ENCODE assay signal across 8 cellular contexts in the genomic region with DNA sequence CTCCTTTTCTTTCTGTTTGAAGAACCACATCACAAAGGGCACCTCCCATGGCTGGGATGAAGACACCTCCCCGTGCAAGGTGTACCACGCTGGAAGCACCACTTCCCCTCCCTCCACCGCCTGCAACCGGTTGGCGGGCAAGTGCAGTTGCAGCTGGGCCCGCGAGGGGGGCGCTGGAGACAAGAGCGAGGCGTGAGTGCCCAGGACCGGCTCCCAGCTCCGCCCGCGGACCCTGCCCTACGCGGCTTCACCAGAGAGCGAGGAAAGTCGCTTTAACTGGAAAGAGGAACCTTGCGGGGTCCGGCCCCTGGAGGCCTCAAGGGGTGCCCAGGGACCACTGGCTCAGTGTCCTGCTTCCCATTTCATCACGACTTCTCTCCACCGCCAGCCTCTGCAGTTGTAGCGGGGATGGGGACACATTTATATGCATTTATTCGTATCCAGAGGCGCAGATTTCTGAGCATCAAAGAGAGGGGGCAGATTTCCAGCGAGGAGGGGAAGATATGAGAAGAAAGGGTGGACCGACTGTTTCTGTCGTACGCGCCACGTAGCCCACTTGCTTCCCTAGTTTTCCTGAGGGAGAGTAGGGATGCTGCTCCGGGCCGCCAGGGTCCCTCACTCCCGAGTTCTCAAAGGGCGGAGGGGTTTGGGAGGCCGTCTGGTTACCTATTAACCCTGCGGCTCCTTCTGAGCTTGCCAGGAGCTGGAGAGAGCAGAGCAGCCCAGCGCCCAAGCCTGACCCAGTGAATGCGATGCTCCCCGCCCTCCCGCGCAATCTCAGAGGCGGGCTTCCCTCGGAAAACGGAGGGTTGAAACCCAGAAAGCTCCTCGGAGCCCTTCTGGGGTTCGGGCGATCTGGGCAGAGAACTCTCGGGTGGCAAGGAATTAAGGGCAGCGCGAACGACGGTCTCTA. TPM values are rescaled to one million over a fixed set of nuclear protein-coding genes. Genes with fewer than 3 reads are reported as not detected.
DNase-seq lines count a peak whose midpoint lies in the region; ATAC-seq and TF ChIP-seq lines count a peak whose summit lies in the region.

No MANE protein-coding gene starts in this region.

- no peak overlapping the region for H3K4me2 ChIP-seq in DND-41 (ENCODE audit: insufficient read depth, low read length)

- H3K36me3 ChIP-seq in DND-41 (ENCODE audit: insufficient read depth, low read length) (no peaks in the 10 kb centered on the region), left ventricle myocardium inferior (peaks cover 12% of the 10 kb centered on the region), psoas muscle (ENCODE audit: insufficient read depth in 1 of 2, low read depth in 1 of 2) (peaks cover 0 to under 1% of the 10 kb centered on the region in 2 donors)

- no peak overlapping the region for H2AFZ ChIP-seq in DND-41 (ENCODE audit: low read depth, low read length)

- DNase-seq in DND-41 (no peak), HuH-7.5 (ENCODE audit: low spot score) (peak; percentile 93), T follicular helper cell (ENCODE audit: low read depth) (peak; percentile 50), left ventricle myocardium inferior (peak; percentile 78), psoas muscle (peak; percentile 74 to 78), H4 (ENCODE audit: low spot score) (no peak)

- no peaks in the 10 kb centered on the region for H3K27me3 ChIP-seq in DND-41 (ENCODE audit: insufficient read depth, low read length, poor library complexity)
- H3K27me3 ChIP-seq in left ventricle myocardium inferior (ENCODE audit: low read depth) = peaks cover 83% of the 10 kb centered on the region
- H3K27me3 ChIP-seq in psoas muscle (ENCODE audit: insufficient read depth in 3 of 3, low read length in 2 of 3) = peaks cover 0 to 60% (median 26%) of the 10 kb centered on the region in 3 donors

- H3K9me3 ChIP-seq in DND-41 (ENCODE audit: insufficient read depth, low read length, severe bottlenecking) (no peaks in the 10 kb centered on the region), left ventricle myocardium inferior (replicated peaks) (no peaks in the 10 kb centered on the region), psoas muscle (no peaks in the 10 kb centered on the region)

- H4K20me1 ChIP-seq in DND-41 (ENCODE audit: insufficient read depth, low read length) = peaks cover 9% of the 10 kb centered on the region; the same call in 1 of the 2 replicates

- peak; percentile 17 for TF ChIP-seq CTCF in DND-41 (IDR thresholded peaks at IDR 0.05; ENCODE audit: borderline replicate concordance, extremely low read depth, low read length, poor library complexity, severe bottlenecking)
- peak; percentile 82 for TF ChIP-seq CTCF in left ventricle myocardium inferior (IDR thresholded peaks at IDR 0.05; ENCODE audit: borderline replicate concordance)
- peak; percentile 66 for TF ChIP-seq CTCF in psoas muscle (IDR thresholded peaks at IDR 0.05)

- intact Hi-C loops in left ventricle myocardium inferior (cut with micrococcal nuclease) (no loop called here), psoas muscle (cut with DNase I) (no loop called here)

- H3K27ac ChIP-seq in DND-41 (ENCODE audit: low read length) = no peak overlapping the region
- H3K27ac ChIP-seq in angular gyrus (ENCODE audit: low read depth, low read length) = peak overlapping the region; percentile 35
- peak overlapping the region; percentile 98 for H3K27ac ChIP-seq in left ventricle myocardium inferior (replicated peaks)
- peak overlapping the region; percentile 81 for H3K27ac ChIP-seq in psoas muscle

- 6 to 12% (median 10%) methylated on average over 53 of the region's 53 CpGs for WGBS in psoas muscle, 3 donors

- H3K4me3 ChIP-seq in DND-41 (ENCODE audit: low read depth in 1 of 2, low read length in 2 of 2) (no peak overlapping the region), left ventricle myocardium inferior (peak overlapping the region; percentile 82), psoas muscle (peak overlapping the region; percentile 74)

- H3K79me2 ChIP-seq in DND-41 (ENCODE audit: insufficient read depth, low read length) = no peaks in the 10 kb centered on the region

- no peak overlapping the region for H3K9ac ChIP-seq in DND-41 (ENCODE audit: low read depth, low read length)

- ATAC-seq in DND-41 (ENCODE audit: insufficient read depth, low read depth) (no peak), GM21515 (IDR thresholded peaks at IDR 0.05; ENCODE audit: unreplicated experiment) (peak; percentile 48), psoas muscle (peak; percentile 66 to 76 (median 72))

- no peaks in the 10 kb centered on the region for H3K4me1 ChIP-seq in DND-41 (ENCODE audit: insufficient read depth, low read length)
- H3K4me1 ChIP-seq in left ventricle myocardium inferior = peaks cover 99% of the 10 kb centered on the region
- H3K4me1 ChIP-seq in psoas muscle = peaks cover 27% of the 10 kb centered on the region

RNA-seq across cellular contexts. Expression of a gene that starts 3.5 kb away (rescaled TPM):
- total RNA-seq in left ventricle myocardium inferior (40.0 TPM), psoas muscle (10 to 100 TPM; 20.1 to 35.5 (median 28.8) TPM)
- 10 to 100 TPM; 18.4 to 37.2 (median 26.2) TPM for polyA plus RNA-seq in psoas muscle
- total RNA-seq in H4 (2014; rRNA removed; shearing (Covaris generic)) = 0.33 TPM in 1 of 2 replicates, not detected in the other

RNA-seq across cellular contexts. Expression of a gene that starts 6.6 kb away (rescaled TPM):
- total RNA-seq in left ventricle myocardium inferior (1.2 TPM), psoas muscle (under 1 TPM; 0.30 to 0.58 (median 0.37) TPM)
- under 1 TPM; 0.15 to 0.36 (median 0.17) TPM for polyA plus RNA-seq in psoas muscle
- total RNA-seq in H4 (2014; rRNA removed; shearing (Covaris generic)) = not detected in 2 replicates

RNA-seq across cellular contexts. Expression of a gene that starts 18.9 kb away (rescaled TPM):
- total RNA-seq in left ventricle myocardium inferior (5.0 TPM), psoas muscle (1 to 10 TPM in 2 of 4 donors, under 1 TPM in 2; 0.89 to 2.1 (median 1.2) TPM)
- 1 to 10 TPM in 2 of 3 donors, under 1 TPM in 1; 0.69 to 1.7 (median 1.0) TPM for polyA plus RNA-seq in psoas muscle
- total RNA-seq in H4 (2014; rRNA removed; shearing (Covaris generic)) = 7.1 and 9.4 TPM in 2 replicates

RNA-seq across cellular contexts. Expression of a gene that starts 41.6 kb away (rescaled TPM):
- total RNA-seq in left ventricle myocardium inferior (2.7 TPM), psoas muscle (1 to 10 TPM; 3.0 to 4.5 (median 4.1) TPM)
- polyA plus RNA-seq in psoas muscle = 1 to 10 TPM; 2.8 to 5.4 (median 4.0) TPM
- 10.7 and 13.2 TPM in 2 replicates for total RNA-seq in H4 (2014; rRNA removed; shearing (Covaris generic))

Comparison
In these comparisons a context has a peak if more than half of its experiments do, and no peak if none do; other contexts are left out.
1. DNase-seq: peak in HuH-7.5 (single experiment), T follicular helper cell (single experiment), left ventricle myocardium inferior (single experiment) and psoas muscle (2 of 2); none in DND-41 (single experiment) and H4 (single experiment).
2. H3K4me3 ChIP-seq: peak in left ventricle myocardium inferior (single experiment) and psoas muscle (single experiment); none in DND-41 (0 of 2).
3. CTCF ChIP-seq: peak in every context shown above with its lines; median percentile 82 in left ventricle myocardium inferior; 66 in psoas muscle; 17 in DND-41.
4. RNA of a gene that starts 3.5 kb away (total RNA-seq): 40.0 TPM in left ventricle myocardium inferior (single experiment) and 20.1 to 35.5 TPM in psoas muscle; 0.33 TPM in H4; every median in the first group is over 10 times any median in the second.